Comparison of ENCODE assay signal across 9 cellular contexts in genomic region chr18:32093106-32093511, GRCh38. TPM values are rescaled to one million over a fixed set of nuclear protein-coding genes. Genes with fewer than 3 reads are reported as not detected.
DNase-seq lines count a peak whose midpoint lies in the region; ATAC-seq and FAIRE-seq lines count a peak whose summit lies in the region.
"Had no signal": no experiment of that assay in that cellular context is flagged by ENCODE, and none has a peak within 500 bp of the region (broad histone marks: within the 10 kb centered on the region; RNA-seq: fewer than 3 reads in every experiment).

No MANE protein-coding gene starts in this region.

- no peaks in the 10 kb centered on the region for H3K36me3 ChIP-seq in trophoblast cell (ENCODE audit: control insufficient read depth in 1 of 2, insufficient read depth in 2 of 2, low read length in 2 of 2)

- H3K14ac ChIP-seq in trophoblast cell (ENCODE audit: low read length): peak overlapping the region; percentile 50

- H2BK120ac ChIP-seq in trophoblast cell (ENCODE audit: insufficient read depth, low read length, poor library complexity): no peak overlapping the region

- H3K4me1 ChIP-seq in trophoblast cell (ENCODE audit: control insufficient read depth in 1 of 2, insufficient read depth in 2 of 2, low read length in 2 of 2): no peaks in the 10 kb centered on the region

- FAIRE-seq in HTR-8/SVneo (lab: Jason Lieb, UNC): no peak
- FAIRE-seq: endometrium had no signal

- peak overlapping the region; percentile 68 for H2AFZ ChIP-seq in trophoblast cell (ENCODE audit: insufficient read depth, low read length, poor library complexity)

- peaks cover 12% of the 10 kb centered on the region for H3K79me2 ChIP-seq in trophoblast cell (ENCODE audit: control insufficient read depth, insufficient read depth, low read length, poor library complexity)

- in situ Hi-C loops in SK-MEL-5 (cut with HindIII; ENCODE audit: low pct_unique_long_range_greater_than_20kb, low sequenced_read_pairs): no loop called here

- peak overlapping the region; percentile 93 for H3K4me2 ChIP-seq in trophoblast cell (ENCODE audit: low read length)

- H3K9me3 ChIP-seq in trophoblast cell (ENCODE audit: insufficient read depth, low read depth, low read length): no peaks in the 10 kb centered on the region

- peak overlapping the region; percentile 98 for H3K4me3 ChIP-seq in trophoblast cell (ENCODE audit: low read depth, low read length)

- peak overlapping the region; percentile 76 for H4K8ac ChIP-seq in trophoblast cell (ENCODE audit: low read depth, low read length)

- peak overlapping the region; percentile 56 for H3K4ac ChIP-seq in trophoblast cell (ENCODE audit: low read depth, low read length)

- H3K23ac ChIP-seq in trophoblast cell (ENCODE audit: low read length): no peak overlapping the region

- no peak overlapping the region for H2AK5ac ChIP-seq in trophoblast cell (ENCODE audit: low read length)

- H3K27ac ChIP-seq in trophoblast cell (ENCODE audit: low read depth, low read length): peak overlapping the region; percentile 24

- peak overlapping the region; percentile 33 for H4K12ac ChIP-seq in trophoblast cell (ENCODE audit: low read depth, low read length)

- intact Hi-C loops in left cardiac atrium (cut with DNase I): no loop called here

- DNase-seq in EH (ENCODE audit: low read depth): peak; percentile 71
- peak; percentile 10 for DNase-seq in HTR-8/SVneo (ENCODE audit: insufficient read length, low spot score)
- peak; percentile 20 for DNase-seq in SK-MEL-5 (ENCODE audit: low read depth, low spot score)
- peak in 44 of 56 donors; percentile 8 to 68 (median 40) for DNase-seq in amygdala (lab: John Stamatoyannopoulos, UW)
- peak; percentile 54 for DNase-seq in left cardiac atrium
- peak; percentile 56 to 77 for DNase-seq in trophoblast cell
- DNase-seq in NCI-H1694 (lab: John Stamatoyannopoulos, UW): no peak

- H3K18ac ChIP-seq in trophoblast cell (ENCODE audit: low read length): peak overlapping the region; percentile 43

- no CpG with 5 or more reads among the region's 32 CpGs for WGBS in trophoblast cell (ENCODE audit: extremely low coverage, insufficient coverage, insufficient read length)

- ATAC-seq in GM21423 (IDR thresholded peaks at IDR 0.05; ENCODE audit: unreplicated experiment): peak; percentile 27
- ATAC-seq in left cardiac atrium: peak; percentile 5 to 19

- H2BK5ac ChIP-seq in trophoblast cell (ENCODE audit: low read depth, low read length, poor library complexity): peak overlapping the region; percentile 13

- peak overlapping the region; percentile 81 for H3K9ac ChIP-seq in trophoblast cell (ENCODE audit: low read length)

- H3K27me3 ChIP-seq in trophoblast cell (ENCODE audit: insufficient read depth, low read length): no peaks in the 10 kb centered on the region

- H3K79me1 ChIP-seq in trophoblast cell (ENCODE audit: low read length): peaks cover 13% of the 10 kb centered on the region

- H2BK12ac ChIP-seq in trophoblast cell (ENCODE audit: low read length): no peak overlapping the region

- H4K91ac ChIP-seq in trophoblast cell (ENCODE audit: low read depth, low read length): peak overlapping the region; percentile 8

RNA-seq across cellular contexts. Expression of gene RNF138, which starts 1.4 kb away (rescaled TPM):
- 23.7 and 29.6 TPM in 2 replicates for total RNA-seq in SK-MEL-5 (2014; rRNA removed; shearing (Covaris generic))
- 22.3 and 25.2 TPM in 2 replicates for polyA plus RNA-seq in SK-MEL-5 (2015; cell fraction: cytosol; rRNA removed)
- 13.0 and 38.6 TPM in 2 replicates for polyA plus RNA-seq in SK-MEL-5 (2015; cell fraction: nucleus; rRNA removed)
- 10 to 100 TPM; 12.4 to 17.2 TPM for total RNA-seq in left cardiac atrium
- polyA plus RNA-seq in trophoblast cell (2013): 7.7 and 9.1 TPM in 2 replicates
